In genomic region chr5:66136053-66136452, GRCh38 we compare ENCODE assay signal across 31 cellular contexts.
"Had no signal": no experiment of that assay in that cellular context is flagged by ENCODE, and none has a peak within 500 bp of the region (broad histone marks: within the 10 kb centered on the region; RNA-seq: fewer than 3 reads in every experiment).

No MANE protein-coding gene starts in this region.

- H3K4me1 Mint-ChIP-seq: immature natural killer cell; mesothelial cell of epicardium; natural killer cell; nephron progenitor cell; stimulated activated effector memory CD8-positive, alpha-beta T cell treated with anti-CD3 and anti-CD28 coated beads, Interleukin-12 subunit alpha, Interleukin-12 subunit beta, amount 100 ng/mL, for 72 hours had no signal

- H3K36me3 ChIP-seq: left ventricle myocardium inferior, pancreas, prostate gland, sigmoid colon, spleen, suprapubic skin, thoracic aorta, tibial artery, upper lobe of right lung had no signal

- H3K27ac Mint-ChIP-seq: immature natural killer cell; mesothelial cell of epicardium; naive B cell; natural killer cell; nephron progenitor cell; stimulated activated effector memory CD8-positive, alpha-beta T cell treated with anti-CD3 and anti-CD28 coated beads, Interleukin-12 subunit alpha, Interleukin-12 subunit beta, amount 100 ng/mL, for 72 hours; stimulated activated naive CD8-positive, alpha-beta T cell treated with anti-CD3 and anti-CD28 coated beads, Interleukin-15, Interleukin-2, amounts not matched to agents 100 ng/mL and 50 ng/mL, for 24 hours had no signal

- H3K27ac ChIP-seq: left ventricle myocardium inferior, pancreas, prostate gland, sigmoid colon, spleen, suprapubic skin, thoracic aorta, tibial artery, upper lobe of right lung had no signal

- H3K4me1 ChIP-seq: pancreas, sigmoid colon, spleen, suprapubic skin, upper lobe of right lung had no signal

- H3K9me3 Mint-ChIP-seq: mesothelial cell of epicardium; natural killer cell; stimulated activated effector memory CD8-positive, alpha-beta T cell treated with anti-CD3 and anti-CD28 coated beads, Interleukin-12 subunit alpha, Interleukin-12 subunit beta, amount 100 ng/mL, for 72 hours; stimulated activated naive CD8-positive, alpha-beta T cell treated with anti-CD3 and anti-CD28 coated beads, Interleukin-15, Interleukin-2, amounts not matched to agents 100 ng/mL and 50 ng/mL, for 24 hours had no signal

- H3K9me3 ChIP-seq: left ventricle myocardium inferior, pancreas, prostate gland, sigmoid colon, suprapubic skin, thoracic aorta, tibial artery, upper lobe of right lung had no signal

- H3K27me3 ChIP-seq: pancreas, sigmoid colon, spleen, suprapubic skin, tibial artery, upper lobe of right lung had no signal

- H3K36me3 Mint-ChIP-seq: immature natural killer cell; mesothelial cell of epicardium; natural killer cell; stimulated activated effector memory CD8-positive, alpha-beta T cell treated with anti-CD3 and anti-CD28 coated beads, Interleukin-12 subunit alpha, Interleukin-12 subunit beta, amount 100 ng/mL, for 72 hours had no signal

- DNase-seq: hypothalamus; immature natural killer cell; kidney; left colon; left ventricle myocardium inferior; mesendoderm; naive B cell; natural killer cell; nephron progenitor cell; nucleus accumbens; pancreas; posterior cingulate gyrus; retina; right cardiac atrium; sigmoid colon; small intestine; spleen; stimulated activated CD4-positive, alpha-beta T cell treated with anti-CD3 and anti-CD28 coated beads, Interleukin-4, amount 100 ng/mL, for 24 hours; stimulated activated naive CD4-positive, alpha-beta T cell; tibial artery; trophoblast cell; upper lobe of right lung had no signal

- H3K4me3 Mint-ChIP-seq: immature natural killer cell; mesothelial cell of epicardium; natural killer cell; nephron progenitor cell; stimulated activated effector memory CD8-positive, alpha-beta T cell treated with anti-CD3 and anti-CD28 coated beads, Interleukin-12 subunit alpha, Interleukin-12 subunit beta, amount 100 ng/mL, for 72 hours; stimulated activated naive CD8-positive, alpha-beta T cell treated with anti-CD3 and anti-CD28 coated beads, Interleukin-15, Interleukin-2, amounts not matched to agents 100 ng/mL and 50 ng/mL, for 24 hours had no signal

- ATAC-seq: left colon; natural killer cell; pancreas; right cardiac atrium; stimulated activated effector memory CD8-positive, alpha-beta T cell treated with anti-CD3 and anti-CD28 coated beads, Interleukin-12 subunit alpha, Interleukin-12 subunit beta, amount 100 ng/mL, for 72 hours; upper lobe of right lung had no signal

- FAIRE-seq: islet of Langerhans, kidney, pancreas, small intestine, urothelium cell line had no signal

- H3K27me3 Mint-ChIP-seq: naive B cell; stimulated activated naive CD8-positive, alpha-beta T cell treated with anti-CD3 and anti-CD28 coated beads, Interleukin-15, Interleukin-2, amounts not matched to agents 100 ng/mL and 50 ng/mL, for 24 hours had no signal

- H3K4me3 ChIP-seq: left ventricle myocardium inferior, lung, pancreas, prostate gland, sigmoid colon, spleen, suprapubic skin, thoracic aorta, tibial artery, upper lobe of right lung had no signal
